In the genomic region with DNA sequence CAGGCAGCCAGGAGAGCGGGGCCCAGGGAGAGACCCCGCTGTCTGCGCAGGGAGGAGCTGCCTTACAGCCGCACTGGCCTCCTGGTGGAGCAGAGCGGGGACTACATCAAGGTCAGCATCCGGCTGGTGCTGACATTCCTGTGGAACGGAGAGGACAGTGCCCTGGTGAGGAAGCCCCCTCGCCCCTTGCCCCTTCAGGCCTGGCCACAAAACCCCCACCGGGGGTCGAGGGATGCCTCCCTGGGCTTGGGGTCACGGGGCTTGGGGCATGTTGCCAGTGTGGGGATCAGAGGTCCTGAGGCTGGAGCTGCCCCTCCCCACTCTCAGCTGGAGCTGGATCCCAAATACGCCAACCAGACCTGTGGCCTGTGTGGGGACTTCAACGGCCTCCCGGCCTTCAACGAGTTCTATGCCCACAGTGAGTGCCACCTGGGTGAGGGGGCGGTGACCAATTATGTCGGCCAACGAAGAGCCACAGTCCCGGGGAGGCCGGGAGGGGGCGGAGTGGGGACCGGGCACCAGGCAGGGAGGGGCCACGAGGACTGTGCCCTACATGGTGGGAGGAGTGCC, we compare ENCODE assay signal across 13 cellular contexts. TPM values are rescaled to one million over a fixed set of nuclear protein-coding genes. Genes with fewer than 3 reads are reported as not detected.
A peak's percentile ranks its signal among the peaks of the same experiment; 100 is the strongest.
DNase-seq lines count a peak whose midpoint lies in the region; ATAC-seq, FAIRE-seq and TF ChIP-seq lines count a peak whose summit lies in the region.
"Had no signal": no experiment of that assay in that cellular context is flagged by ENCODE, and none has a peak within 500 bp of the region (broad histone marks: within the 10 kb centered on the region; RNA-seq: fewer than 3 reads in every experiment).

No MANE protein-coding gene starts in this region.

- DNase-seq in Right ventricle myocardium superior (peak; percentile 41), right atrium auricular region (ENCODE audit: low spot score) (no peak), astrocyte (ENCODE audit: low read depth) (no peak), keratinocyte (ENCODE audit: low read depth, low spot score) (no peak), type B pancreatic cell (ENCODE audit: extremely low spot score, unreplicated experiment) (peak; percentile 68), breast epithelium (ENCODE audit: low spot score in 2 of 2) (no peak)
- DNase-seq: naive thymus-derived CD4-positive, alpha-beta T cell; NCI-H146; stimulated activated CD4-positive, alpha-beta T cell treated with anti-CD3 and anti-CD28 coated beads, Interleukin-1b, Interleukin-23, amount 100 ng/mL, for 48 hours had no signal

- H4K20me1 ChIP-seq in astrocyte (ENCODE audit: insufficient read depth, low read length) (no peaks in the 10 kb centered on the region), keratinocyte (ENCODE audit: control insufficient read depth, extremely low read depth, insufficient read depth, low read length) (no peaks in the 10 kb centered on the region)

- H3K27ac ChIP-seq in right atrium auricular region (no peak overlapping the region), astrocyte (ENCODE audit: low read depth, low read length) (no peak overlapping the region), keratinocyte (ENCODE audit: control insufficient read depth, insufficient read depth, low read length) (no peak overlapping the region), breast epithelium (no peak overlapping the region)
- H3K27ac ChIP-seq: BLaER1 had no signal

- H3K4me3 ChIP-seq in right atrium auricular region, result no peak overlapping the region
- no peak overlapping the region for H3K4me3 ChIP-seq in astrocyte (ENCODE audit: insufficient read depth, low read depth, low read length)
- H3K4me3 ChIP-seq in keratinocyte (ENCODE audit: control insufficient read depth in 2 of 3, extremely low read depth in 1 of 3, insufficient read depth in 2 of 3, low read depth in 1 of 3, low read length in 3 of 3), result no peak overlapping the region
- H3K4me3 ChIP-seq in breast epithelium, result no peak overlapping the region
- H3K4me3 ChIP-seq: BLaER1 had no signal

- no peaks in the 10 kb centered on the region for H3K79me2 ChIP-seq in astrocyte (ENCODE audit: insufficient read depth, low read length)
- H3K79me2 ChIP-seq in keratinocyte (ENCODE audit: control insufficient read depth, insufficient read depth, low read length), result no peaks in the 10 kb centered on the region

- H2AFZ ChIP-seq in astrocyte (ENCODE audit: low read depth, low read length) (no peak overlapping the region), keratinocyte (ENCODE audit: control insufficient read depth, low read length) (no peak overlapping the region)

- intact Hi-C loops in Right ventricle myocardium superior (cut with DNase I) (no loop called here), breast epithelium (cut with DNase I; ENCODE audit: low total_unique reads) (no loop called here)

- H3K9me3 ChIP-seq in right atrium auricular region (no peaks in the 10 kb centered on the region), astrocyte (ENCODE audit: insufficient read depth, low read depth, low read length) (no peaks in the 10 kb centered on the region), keratinocyte (ENCODE audit: control insufficient read depth, low read depth, low read length) (no peaks in the 10 kb centered on the region), breast epithelium (no peaks in the 10 kb centered on the region)
- H3K9me3 ChIP-seq: BLaER1 had no signal

- H3K4me1 ChIP-seq in right atrium auricular region, result no peaks in the 10 kb centered on the region
- H3K4me1 ChIP-seq in astrocyte (ENCODE audit: insufficient read depth, low read length), result no peaks in the 10 kb centered on the region
- no peaks in the 10 kb centered on the region for H3K4me1 ChIP-seq in keratinocyte (ENCODE audit: control insufficient read depth, extremely low read depth, insufficient read depth, low read length)
- H3K4me1 ChIP-seq in breast epithelium, result peaks cover 0 to 4% of the 10 kb centered on the region in 2 donors

- H3K9ac ChIP-seq in astrocyte (ENCODE audit: low read length), result no peak overlapping the region
- no peak overlapping the region for H3K9ac ChIP-seq in keratinocyte (ENCODE audit: control insufficient read depth, extremely low read depth, insufficient read depth, low read length)
- H3K9ac ChIP-seq: BLaER1 had no signal

- H3K4me3 Mint-ChIP-seq in astrocyte (ENCODE audit: unreplicated experiment) (no peak overlapping the region), type B pancreatic cell (no peak overlapping the region)
- H3K4me3 Mint-ChIP-seq: naive thymus-derived CD4-positive, alpha-beta T cell had no signal

- H3K27me3 ChIP-seq in right atrium auricular region, result peaks cover 0 to 9% of the 10 kb centered on the region in 2 donors
- H3K27me3 ChIP-seq in astrocyte (ENCODE audit: insufficient read depth, low read length), result no peaks in the 10 kb centered on the region
- H3K27me3 ChIP-seq in keratinocyte (ENCODE audit: control insufficient read depth, extremely low read depth, insufficient read depth, low read length), result peaks cover 25% of the 10 kb centered on the region
- H3K27me3 ChIP-seq in breast epithelium, result peaks cover 4 to 79% of the 10 kb centered on the region in 2 donors

- H3K9me3 Mint-ChIP-seq in astrocyte (ENCODE audit: unreplicated experiment), result no peaks in the 10 kb centered on the region
- H3K9me3 Mint-ChIP-seq in type B pancreatic cell, result no peaks in the 10 kb centered on the region
- H3K9me3 Mint-ChIP-seq: naive thymus-derived CD4-positive, alpha-beta T cell had no signal

- ATAC-seq in Right ventricle myocardium superior (ENCODE audit: poor library complexity) (no peak), HG03521 (IDR thresholded peaks at IDR 0.05; ENCODE audit: unreplicated experiment) (no peak), GM18909 (IDR thresholded peaks at IDR 0.05; ENCODE audit: poor library complexity, unreplicated experiment) (no peak)
- ATAC-seq: naive thymus-derived CD4-positive, alpha-beta T cell had no signal

- dilution Hi-C loops in keratinocyte (cut with MboI; ENCODE audit: extremely low pct_ligation_motif_present, low sequenced_read_pairs), result no loop called here

- H3K9me1 ChIP-seq in keratinocyte (ENCODE audit: control insufficient read depth, extremely low read depth, insufficient read depth, low read length), result no peaks in the 10 kb centered on the region

- FAIRE-seq in astrocyte (lab: Jason Lieb, UNC), result no peak
- no peak for FAIRE-seq in keratinocyte (lab: Jason Lieb, UNC)

- TF ChIP-seq CTCF in right atrium auricular region (IDR thresholded peaks at IDR 0.05) (no peak), astrocyte (IDR thresholded peaks at IDR 0.05; ENCODE audit: insufficient read depth, low read depth, low read length) (peak; percentile 4), keratinocyte (optimal IDR thresholded peaks at IDR 0.05 in 1 of 3, IDR thresholded peaks at IDR 0.05 in 1 of 3, conservative IDR thresholded peaks at IDR 0.05 in 1 of 3; ENCODE audit: extremely low read depth in 1 of 3, insufficient read depth in 2 of 3, low read length in 3 of 3) (peak in 2 of 3 experiments; percentile 2 to 25), type B pancreatic cell (conservative IDR thresholded peaks at IDR 0.05) (peak; percentile 68), breast epithelium (IDR thresholded peaks at IDR 0.05) (no peak)

- H3K4me1 Mint-ChIP-seq in astrocyte (ENCODE audit: low read depth, unreplicated experiment), result no peaks in the 10 kb centered on the region
- no peaks in the 10 kb centered on the region for H3K4me1 Mint-ChIP-seq in type B pancreatic cell (ENCODE audit: unreplicated experiment)
- H3K4me1 Mint-ChIP-seq: naive thymus-derived CD4-positive, alpha-beta T cell had no signal

- H3K4me2 ChIP-seq in astrocyte (ENCODE audit: low read length) (no peak overlapping the region), keratinocyte (ENCODE audit: control insufficient read depth, extremely low read depth, insufficient read depth, low read depth, low read length) (no peak overlapping the region)
- H3K4me2 ChIP-seq: BLaER1 had no signal

- H3K36me3 Mint-ChIP-seq in astrocyte (ENCODE audit: low read depth, unreplicated experiment), result no peaks in the 10 kb centered on the region
- H3K36me3 Mint-ChIP-seq in type B pancreatic cell, result no peaks in the 10 kb centered on the region
- H3K36me3 Mint-ChIP-seq: naive thymus-derived CD4-positive, alpha-beta T cell had no signal

- H3K36me3 ChIP-seq in right atrium auricular region, result no peaks in the 10 kb centered on the region
- H3K36me3 ChIP-seq in astrocyte (ENCODE audit: insufficient read depth, low read length), result no peaks in the 10 kb centered on the region
- no peaks in the 10 kb centered on the region for H3K36me3 ChIP-seq in keratinocyte (ENCODE audit: control insufficient read depth in 2 of 2, extremely low read depth in 1 of 2, insufficient read depth in 2 of 2, low read length in 2 of 2)
- no peaks in the 10 kb centered on the region for H3K36me3 ChIP-seq in breast epithelium
- H3K36me3 ChIP-seq: BLaER1 had no signal

- no peak for TF ChIP-seq POLR2A in breast epithelium (IDR thresholded peaks at IDR 0.05)

- H3K27ac Mint-ChIP-seq in astrocyte (ENCODE audit: unreplicated experiment) (no peak overlapping the region), type B pancreatic cell (no peak overlapping the region)
- H3K27ac Mint-ChIP-seq: naive thymus-derived CD4-positive, alpha-beta T cell had no signal

- H3K27me3 Mint-ChIP-seq in astrocyte (ENCODE audit: low read depth, unreplicated experiment), result peaks cover 7% of the 10 kb centered on the region
- H3K27me3 Mint-ChIP-seq in type B pancreatic cell, result no peaks in the 10 kb centered on the region

RNA-seq across cellular contexts. Expression of a gene that starts 4.2 kb away (rescaled TPM):
- total RNA-seq in Right ventricle myocardium superior (not detected), right atrium auricular region (not detected), astrocyte (not detected in 2 replicates), type B pancreatic cell (ENCODE audit: low replicate concordance) (0.48 and 2.0 TPM in 2 replicates), breast epithelium (1 to 10 TPM in 2 of 3 donors, not detected in 1; 2.0 to 6.9 TPM)
- polyA plus RNA-seq in keratinocyte, result not detected in 3 replicates
- not detected for polyA plus RNA-seq in keratinocyte (2011; ENCODE audit: low read depth)
- not detected in 2 replicates for polyA plus RNA-seq in keratinocyte (2011; cell fraction: cytosol; rRNA removed)
- not detected in 2 replicates for polyA plus RNA-seq in keratinocyte (2011; cell fraction: nucleus; rRNA removed)
- 0.08 TPM in 1 of 2 replicates, not detected in the other for polyA plus RNA-seq in keratinocyte (2012; ENCODE audit: low replicate concordance)
- not detected in 3 replicates for polyA minus RNA-seq in keratinocyte
- polyA minus RNA-seq in keratinocyte (2011; cell fraction: cytosol; rRNA and poly(A)+ RNA removed), result not detected
- polyA minus RNA-seq in keratinocyte (2011; cell fraction: nucleus; rRNA and poly(A)+ RNA removed), result not detected in 2 replicates
- total RNA-seq: naive thymus-derived CD4-positive, alpha-beta T cell; T-helper 1 cell treated with Interleukin-12 subunit alpha and Interleukin-12 subunit beta and Interleukin-4 antibody, amounts not matched to agents 30 ng/mL and 1 ng/mL, for 36 hours had no signal
- polyA plus RNA-seq: naive thymus-derived CD4-positive, alpha-beta T cell had no signal

Comparison
In these comparisons a context has a peak if more than half of its experiments do, and no peak if none do; other contexts are left out.
1. DNase-seq: peak in Right ventricle myocardium superior (single experiment) and type B pancreatic cell (single experiment); none in right atrium auricular region (single experiment), astrocyte (single experiment), keratinocyte (single experiment) and breast epithelium (0 of 2).
2. CTCF ChIP-seq: peak in astrocyte (single experiment), keratinocyte (2 of 3) and type B pancreatic cell (single experiment); none in right atrium auricular region (0 of 2) and breast epithelium (0 of 3).